1 cellular context compared by ENCODE assay signal in genomic region chr9:106534800-106535199, GRCh38.
TF ChIP-seq lines count a peak whose summit lies in the region.

No MANE protein-coding gene starts in this region.

TF ChIP-seq in GM23338, 12 proteins besides CTCF, POLR2A, EP300 and RAD21 (continued from another document):
- TF ChIP-seq ZNF462 (CRISPR knock-in tag; IDR thresholded peaks at IDR 0.05) (no peak), EZH2phosphoT487 (IDR thresholded peaks at IDR 0.05; ENCODE audit: unreplicated experiment) (no peak), POLR2AphosphoS5 (IDR thresholded peaks at IDR 0.05; ENCODE audit: low read depth) (no peak), NANOG (IDR thresholded peaks at IDR 0.05; ENCODE audit: borderline replicate concordance) (no peak), ETS1 (IDR thresholded peaks at IDR 0.05) (no peak), STAT1 (IDR thresholded peaks at IDR 0.05; ENCODE audit: unreplicated experiment) (no peak), ZNF114 (CRISPR knock-in tag; IDR thresholded peaks at IDR 0.05) (no peak)
